Comparison of ENCODE assay signal across 5 cellular contexts in the genomic region with DNA sequence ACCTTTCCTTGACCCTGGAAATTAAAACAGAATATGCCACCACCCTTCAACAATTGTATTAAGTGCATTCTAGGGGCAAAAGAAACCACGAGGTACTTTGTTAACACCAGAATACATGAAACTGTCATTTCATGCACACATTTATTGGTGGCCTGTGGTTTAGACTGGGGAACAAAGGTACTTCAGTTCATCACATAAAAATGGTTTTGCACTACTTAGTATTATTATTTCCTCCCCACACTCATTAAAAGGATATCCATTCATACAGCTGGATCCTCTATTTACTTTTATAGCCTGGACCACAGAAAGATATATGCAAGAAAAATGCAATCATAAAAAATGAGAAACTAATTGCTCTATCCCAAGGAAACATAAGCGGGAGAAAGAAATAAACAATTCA.
"Had no signal": no experiment of that assay in that cellular context is flagged by ENCODE, and none has a peak within 500 bp of the region (broad histone marks: within the 10 kb centered on the region; RNA-seq: fewer than 3 reads in every experiment).

No MANE protein-coding gene starts in this region.

- H3K4me3 ChIP-seq: GM23338, K562 had no signal

- H3K27ac Mint-ChIP-seq: GM23338, H9 had no signal

- DNase-seq: H9, HCEC 1CT, IMR-90 had no signal

- ATAC-seq: GM23338, K562 had no signal

- H2AFZ ChIP-seq: GM23338 had no signal

- H3K4me2 ChIP-seq: GM23338 had no signal

- H3K4me3 Mint-ChIP-seq: GM23338, H9 had no signal

- H3K9me3 Mint-ChIP-seq: GM23338 had no signal
